33 cellular contexts compared by ENCODE assay signal in the genomic region with DNA sequence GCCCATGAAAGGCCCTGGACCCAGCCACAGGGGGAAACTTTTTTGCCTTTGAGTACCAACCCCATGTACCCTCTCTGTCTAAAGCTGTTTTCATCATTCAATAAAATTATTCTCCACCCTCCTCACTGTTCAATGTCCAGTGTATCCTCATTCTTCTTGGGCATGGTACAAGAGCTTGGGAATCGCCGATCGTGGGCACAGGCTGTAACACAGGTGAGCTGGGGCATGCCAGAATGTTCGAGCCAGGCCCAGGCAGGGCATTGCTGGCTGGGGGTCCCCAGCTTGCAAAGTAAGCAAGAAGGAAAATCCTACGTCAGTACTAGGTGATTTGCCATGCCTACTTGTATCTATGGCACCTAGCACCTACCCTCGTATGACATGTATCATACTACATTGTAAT.
"Had no signal": no experiment of that assay in that cellular context is flagged by ENCODE, and none has a peak within 500 bp of the region (broad histone marks: within the 10 kb centered on the region; RNA-seq: fewer than 3 reads in every experiment).

No MANE protein-coding gene starts in this region.

- H3K4me3 ChIP-seq: adrenal gland, ascending aorta, body of pancreas, breast epithelium, cardiac muscle cell had no signal

- H3K27ac ChIP-seq: adrenal gland, ascending aorta, body of pancreas, brain microvascular endothelial cell, breast epithelium, cardiac muscle cell had no signal

- H3K9me3 ChIP-seq: adrenal gland, ascending aorta, body of pancreas, breast epithelium had no signal

- DNase-seq: activated effector memory CD4-positive, alpha-beta T cell treated with anti-CD3 and anti-CD28 coated beads, Interleukin-2, amount 50 U/mL, for 16 hours; activated effector memory CD4-positive, alpha-beta T cell treated with Interleukin-2 at 50 U/mL for 16 hours; activated gamma-delta T cell; activated gamma-delta T cell treated with Interleukin-2 at 50 U/mL for 16 hours; activated naive CD4-positive, alpha-beta T cell; activated naive CD4-positive, alpha-beta T cell treated with anti-CD3 and anti-CD28 coated beads for 36 hours; activated naive CD4-positive, alpha-beta T cell treated with anti-CD3 and anti-CD28 coated beads, Interleukin-2, amount 10 ng/mL, durations not matched to agents 7 days and 5 days; activated naive CD4-positive, alpha-beta T cell treated with anti-CD3 and anti-CD28 coated beads, Interleukin-2, amount 50 U/mL, for 16 hours; activated naive CD4-positive, alpha-beta T cell treated with Interleukin-2 at 50 U/mL for 16 hours; activated naive CD8-positive, alpha-beta T cell treated with anti-CD3 and anti-CD28 coated beads for 36 hours; activated naive CD8-positive, alpha-beta T cell treated with anti-CD3 and anti-CD28 coated beads, Interleukin-2, amount 10 ng/mL, durations not matched to agents 7 days and 5 days; activated naive CD8-positive, alpha-beta T cell treated with anti-CD3 and anti-CD28 coated beads, Interleukin-2, amount 50 U/mL, for 24 hours; activated T-cell treated with anti-CD3 and anti-CD28 coated beads, Interleukin-2, amount 50 U/mL, for 1 hour; activated T-cell treated with anti-CD3 and anti-CD28 coated beads, Interleukin-2, amount 50 U/mL, for 24 hours; activated T-cell treated with anti-CD3 and anti-CD28 coated beads, Interleukin-2, amount 50 U/mL, for 4 hours; activated T-cell treated with anti-CD3 and anti-CD28 coated beads, Interleukin-2, amount 50 U/mL, for 48 hours; activated T-cell treated with anti-CD3 and anti-CD28 coated beads, Interleukin-2, amount 50 U/mL, for 72 hours; adrenal gland; amniotic stem cell; amygdala; aorta; body of pancreas; brain microvascular endothelial cell; caudate nucleus; central memory CD4-positive, alpha-beta T cell; cerebellar nuclear complex had no signal

- FAIRE-seq: astrocyte, bronchial epithelial cell had no signal

- H3K27me3 ChIP-seq: adrenal gland, ascending aorta, body of pancreas, brain microvascular endothelial cell, breast epithelium, cardiac muscle cell had no signal

- ATAC-seq: activated naive CD4-positive, alpha-beta T cell treated with anti-CD3 and anti-CD28 coated beads, Interleukin-2, amount 50 U/mL, for 72 hours; activated naive CD8-positive, alpha-beta T cell treated with anti-CD3 and anti-CD28 coated beads, Interleukin-2, amount 50 U/mL, for 24 hours; activated T-cell treated with anti-CD3 and anti-CD28 coated beads, Interleukin-2, amount 50 U/mL, for 4 hours; activated T-cell treated with anti-CD3 and anti-CD28 coated beads, Interleukin-2, amount 50 U/mL, for 72 hours; activated T-helper 17 cell treated with anti-CD3 and anti-CD28 coated beads, Interleukin-2, amount 50 U/mL, for 72 hours; body of pancreas had no signal

- H3K36me3 ChIP-seq: adrenal gland, ascending aorta, brain microvascular endothelial cell, breast epithelium, cardiac muscle cell had no signal

- H3K4me1 ChIP-seq: adrenal gland, ascending aorta, body of pancreas, breast epithelium had no signal
